Comparison of ENCODE assay signal across 8 cellular contexts in the genomic region with DNA sequence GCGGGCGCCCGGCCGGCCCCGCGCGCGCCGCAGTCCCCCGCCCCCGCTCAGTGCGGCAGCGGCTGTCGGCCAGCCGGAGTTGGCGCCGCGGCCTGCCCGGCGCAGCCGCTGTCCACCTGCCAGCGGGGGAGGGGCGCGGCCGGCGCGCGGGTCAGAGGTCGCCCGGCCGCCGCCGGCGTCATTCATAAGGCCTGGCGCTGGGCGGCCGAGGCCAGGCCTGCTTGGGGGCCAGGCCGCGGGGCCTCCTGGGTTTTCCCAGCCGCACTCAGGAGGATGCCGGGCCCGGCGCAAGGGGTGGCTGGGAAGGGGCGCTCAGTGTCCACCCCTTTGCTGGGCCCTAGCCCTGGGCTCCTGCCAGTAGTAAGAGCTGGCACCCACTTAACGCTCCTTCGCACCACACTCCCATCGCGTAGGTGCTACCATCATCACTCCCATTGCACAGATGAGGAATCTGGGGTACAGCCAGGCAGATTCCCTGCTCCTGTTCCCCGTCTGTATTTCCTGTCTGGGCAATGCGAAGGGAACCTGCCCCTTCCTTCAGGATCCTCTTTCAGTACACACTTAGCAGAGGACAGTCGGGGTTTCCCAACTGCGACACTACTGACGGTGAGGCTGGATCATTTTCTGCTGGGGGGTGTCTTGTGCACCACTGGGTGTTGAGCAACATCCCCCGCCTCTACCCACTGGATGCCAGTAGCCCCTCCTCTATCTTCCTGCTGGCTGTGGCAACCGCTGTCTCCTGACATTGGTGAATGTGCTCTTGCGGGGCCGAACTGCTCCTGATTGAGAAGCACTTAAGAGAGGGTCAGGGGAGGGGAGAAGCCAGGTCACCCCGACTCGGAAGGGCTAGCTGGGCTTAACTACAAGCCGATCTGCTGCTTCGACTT. TPM values are rescaled to one million over a fixed set of nuclear protein-coding genes. Genes with fewer than 3 reads are reported as not detected.
DNase-seq lines count a peak whose midpoint lies in the region; ATAC-seq and TF ChIP-seq lines count a peak whose summit lies in the region.

No MANE protein-coding gene starts in this region.

- H3K27me3 ChIP-seq in RWPE2 (ENCODE audit: insufficient read depth, poor library complexity, severe bottlenecking) (no peaks in the 10 kb centered on the region), parathyroid adenoma (ENCODE audit: control insufficient read depth, insufficient read depth, low read length) (no peaks in the 10 kb centered on the region)

- DNase-seq in activated CD4-positive, alpha-beta T cell treated with anti-CD3 and anti-CD28 coated beads for 36 hours = peak; percentile 58
- no peak for DNase-seq in activated CD4-positive, alpha-beta T cell treated with anti-CD3 and anti-CD28 coated beads for 1 hour
- no peak for DNase-seq in RWPE2 (ENCODE audit: low spot score)
- peak; percentile 86 for DNase-seq in amniotic epithelial cell (ENCODE audit: low read depth)
- DNase-seq in left cardiac atrium = peak; percentile 88

- peaks cover 6% of the 10 kb centered on the region for H3K36me3 Mint-ChIP-seq in activated CD4-positive, alpha-beta T cell treated with anti-CD3 and anti-CD28 coated beads for 36 hours (ENCODE audit: low read depth)

- H3K27ac ChIP-seq in RWPE2 (ENCODE audit: poor library complexity, severe bottlenecking) = peak overlapping the region; percentile 67
- peak overlapping the region; percentile 100 for H3K27ac ChIP-seq in parathyroid adenoma

- H2AFZ ChIP-seq in parathyroid adenoma = peak overlapping the region; percentile 82

- peaks cover 35% of the 10 kb centered on the region for H3K4me1 Mint-ChIP-seq in activated CD4-positive, alpha-beta T cell treated with anti-CD3 and anti-CD28 coated beads for 36 hours

- no peaks in the 10 kb centered on the region for H3K27me3 Mint-ChIP-seq in activated CD4-positive, alpha-beta T cell treated with anti-CD3 and anti-CD28 coated beads for 36 hours

- intact Hi-C loops in activated CD4-positive, alpha-beta T cell treated with anti-CD3 and anti-CD28 coated beads for 36 hours (cut with DNase I, micrococcal nuclease) = loop anchor here in 1 of 2 experiments (1.0 kb wide), 2 partner anchors 166 to 238 kb away; a partner anchor contains a TSS
- intact Hi-C loops in left cardiac atrium (cut with DNase I) = loop anchor here in 1 of 2 donors (5.0 kb wide), 1 partner anchor 36 kb away; no protein-coding TSS in a partner anchor

- H3K36me3 ChIP-seq in RWPE2 (ENCODE audit: low read depth) = no peaks in the 10 kb centered on the region
- H3K36me3 ChIP-seq in parathyroid adenoma (ENCODE audit: control insufficient read depth, insufficient read depth, low read length) = no peaks in the 10 kb centered on the region

- CTCF ChIA-PET in activated CD4-positive, alpha-beta T cell treated with anti-CD3 and anti-CD28 coated beads for 36 hours (lab: Charles Lee) = interaction anchor here (0.6 to 0.9 kb wide), 2 partner anchors 12 to 18 kb away, joined by 4 to 7 read pairs; a partner anchor contains a TSS

- H3K27ac Mint-ChIP-seq in activated CD4-positive, alpha-beta T cell treated with anti-CD3 and anti-CD28 coated beads for 36 hours = peak overlapping the region; percentile 77

- no peaks in the 10 kb centered on the region for H3K9me3 Mint-ChIP-seq in activated CD4-positive, alpha-beta T cell treated with anti-CD3 and anti-CD28 coated beads for 36 hours (ENCODE audit: low read depth)

- peak overlapping the region; percentile 78 for H3K4me3 Mint-ChIP-seq in activated CD4-positive, alpha-beta T cell treated with anti-CD3 and anti-CD28 coated beads for 36 hours

- peak overlapping the region; percentile 94 for H3K4me3 ChIP-seq in RWPE2 (ENCODE audit: severe bottlenecking)
- peak overlapping the region; percentile 61 for H3K4me3 ChIP-seq in parathyroid adenoma (ENCODE audit: low read depth, low read length)

- ATAC-seq in activated CD4-positive, alpha-beta T cell treated with anti-CD3 and anti-CD28 coated beads for 36 hours = no peak
- ATAC-seq in HG03442 (IDR thresholded peaks at IDR 0.05; ENCODE audit: unreplicated experiment) (peak; percentile 26), RWPE2 (ENCODE audit: low read depth) (peak; percentile 1; the same call in 1 of the 3 replicates), left cardiac atrium (peak; percentile 52 to 56), GM18873 (IDR thresholded peaks at IDR 0.05; ENCODE audit: low FRiP score, unreplicated experiment) (no peak)

- TF ChIP-seq CTCF in RWPE2 (IDR thresholded peaks at IDR 0.05; ENCODE audit: poor library complexity, severe bottlenecking) (no peak), parathyroid adenoma (IDR thresholded peaks at IDR 0.05) (peak; percentile 5)

- POLR2A ChIA-PET in activated CD4-positive, alpha-beta T cell treated with anti-CD3 and anti-CD28 coated beads for 36 hours (lab: Charles Lee) = interaction anchor here (1.4 to 2.0 kb wide), 2 partner anchors 18 kb away, joined by 4 to 8 read pairs; a partner anchor contains a TSS

- peaks cover 8% of the 10 kb centered on the region for H3K4me1 ChIP-seq in RWPE2 (ENCODE audit: insufficient read depth, poor library complexity, severe bottlenecking)
- H3K4me1 ChIP-seq in parathyroid adenoma = peaks cover 39% of the 10 kb centered on the region

- H3K9me3 ChIP-seq in RWPE2 (ENCODE audit: severe bottlenecking) (no peaks in the 10 kb centered on the region), parathyroid adenoma (ENCODE audit: control insufficient read depth, low read length) (no peaks in the 10 kb centered on the region)

- peak overlapping the region; percentile 95 for H3K9ac ChIP-seq in parathyroid adenoma

- peak overlapping the region; percentile 98 for H3K4me2 ChIP-seq in parathyroid adenoma (ENCODE audit: low read length)

- H3K79me2 ChIP-seq in parathyroid adenoma = peaks cover 33% of the 10 kb centered on the region

RNA-seq across cellular contexts. Expression of a gene that starts 0.8 kb away (rescaled TPM):
- total RNA-seq in activated CD4-positive, alpha-beta T cell treated with anti-CD3 and anti-CD28 coated beads for 36 hours = 10 to 100 TPM; 58.1 to 68.7 TPM
- 100 to 1,000 TPM; 348 to 418 TPM for total RNA-seq in left cardiac atrium

RNA-seq across cellular contexts. Expression of a gene that starts 18.0 kb away (rescaled TPM):
- 10 to 100 TPM; 64.6 to 70.4 TPM for total RNA-seq in activated CD4-positive, alpha-beta T cell treated with anti-CD3 and anti-CD28 coated beads for 36 hours
- total RNA-seq in left cardiac atrium = 1 to 10 TPM in 1 of 2 donors, under 1 TPM in 1; 0.92 to 3.0 TPM

RNA-seq across cellular contexts. Expression of a gene that starts 27.9 kb away (rescaled TPM):
- 10 to 100 TPM; 72.9 to 73.8 TPM for total RNA-seq in activated CD4-positive, alpha-beta T cell treated with anti-CD3 and anti-CD28 coated beads for 36 hours
- total RNA-seq in left cardiac atrium = 10 to 100 TPM; 33.4 to 39.1 TPM

RNA-seq across cellular contexts. Expression of a gene that starts 32.8 kb away (rescaled TPM):
- under 1 TPM; 0.21 to 0.39 TPM for total RNA-seq in activated CD4-positive, alpha-beta T cell treated with anti-CD3 and anti-CD28 coated beads for 36 hours
- not detected for total RNA-seq in left cardiac atrium

RNA-seq across cellular contexts. Expression of a gene that starts 45.8 kb away (rescaled TPM):
- 1 to 10 TPM; 1.1 to 1.6 TPM for total RNA-seq in activated CD4-positive, alpha-beta T cell treated with anti-CD3 and anti-CD28 coated beads for 36 hours
- total RNA-seq in left cardiac atrium = 1 to 10 TPM; 4.6 to 5.7 TPM

Comparison
In these comparisons a context has a peak if more than half of its experiments do, and no peak if none do; other contexts are left out.
1. DNase-seq: peak in activated CD4-positive, alpha-beta T cell treated with anti-CD3 and anti-CD28 coated beads for 36 hours (single experiment), amniotic epithelial cell (single experiment) and left cardiac atrium (single experiment); none in activated CD4-positive, alpha-beta T cell treated with anti-CD3 and anti-CD28 coated beads for 1 hour (single experiment) and RWPE2 (single experiment).
2. ATAC-seq: peak in HG03442 (single experiment), RWPE2 (single experiment) and left cardiac atrium (2 of 2); none in activated CD4-positive, alpha-beta T cell treated with anti-CD3 and anti-CD28 coated beads for 36 hours (single experiment) and GM18873 (single experiment).
3. RNA of a gene that starts 0.8 kb away (total RNA-seq): 348 to 418 TPM in left cardiac atrium; 58.1 to 68.7 TPM in activated CD4-positive, alpha-beta T cell treated with anti-CD3 and anti-CD28 coated beads for 36 hours; every median in the first group is over 4 times any median in the second.
4. RNA of a gene that starts 18.0 kb away (total RNA-seq): 64.6 to 70.4 TPM in activated CD4-positive, alpha-beta T cell treated with anti-CD3 and anti-CD28 coated beads for 36 hours; 0.92 to 3.0 TPM in left cardiac atrium; every median in the first group is over 10 times any median in the second.